ENCODE assay signal across 10 cellular contexts in the genomic region with DNA sequence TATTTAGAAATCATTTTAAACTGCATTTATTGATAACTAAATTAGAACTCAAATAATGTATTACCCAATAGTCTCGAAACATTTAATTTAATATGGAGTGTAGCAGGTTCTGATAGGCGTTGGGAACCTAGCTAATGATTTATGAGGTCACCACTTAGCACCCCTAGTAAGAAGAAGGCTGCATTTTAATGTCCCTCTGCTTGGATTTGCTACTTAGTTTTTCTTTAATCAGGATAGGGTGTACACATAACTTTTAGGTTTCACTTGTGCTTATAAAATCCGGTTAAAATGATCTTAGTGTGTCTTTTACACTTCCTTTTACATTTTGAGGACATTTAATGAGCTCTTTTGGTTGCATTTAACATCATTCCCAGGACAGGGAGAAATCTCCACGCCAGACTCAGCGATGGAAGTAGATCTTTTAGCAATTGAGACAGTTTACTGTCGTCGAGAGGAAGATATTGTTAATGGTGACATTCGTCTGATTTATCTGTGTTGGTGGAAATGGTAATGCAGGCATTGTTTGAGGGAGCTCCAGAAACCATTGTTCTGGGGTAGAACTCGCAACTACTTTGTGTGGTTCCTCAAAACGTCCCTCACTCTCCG. TPM values are rescaled to one million over a fixed set of nuclear protein-coding genes. Genes with fewer than 3 reads are reported as not detected.
DNase-seq lines count a peak whose midpoint lies in the region; TF ChIP-seq lines count a peak whose summit lies in the region.
"Had no signal": no experiment of that assay in that cellular context is flagged by ENCODE, and none has a peak within 500 bp of the region (broad histone marks: within the 10 kb centered on the region; RNA-seq: fewer than 3 reads in every experiment).

No MANE protein-coding gene starts in this region.

- peak overlapping the region; percentile 10 for H3K4me3 Mint-ChIP-seq in activated T-helper 1 cell treated with anti-CD3 and anti-CD28 coated beads, Interleukin-12 subunit alpha, Interleukin-12 subunit beta, Interleukin-2, Interleukin-4 antibody, amounts not matched to agents 30 ng/mL and 10 ng/mL and 1 ng/mL, durations not matched to agents 14 hours and 24 hours and 36 hours

- TF ChIP-seq CTCF in BJ (IDR thresholded peaks at IDR 0.05; ENCODE audit: insufficient read depth, low read depth, low read length): no peak
- TF ChIP-seq CTCF in kidney epithelial cell (IDR thresholded peaks at IDR 0.05; ENCODE audit: insufficient read depth, low read length, poor library complexity, severe bottlenecking): no peak

- peaks cover 10% of the 10 kb centered on the region for H3K36me3 Mint-ChIP-seq in activated T-helper 1 cell treated with anti-CD3 and anti-CD28 coated beads, Interleukin-12 subunit alpha, Interleukin-12 subunit beta, Interleukin-2, Interleukin-4 antibody, amounts not matched to agents 30 ng/mL and 10 ng/mL and 1 ng/mL, durations not matched to agents 14 hours and 24 hours and 36 hours (ENCODE audit: low read depth)

- H3K4me1 Mint-ChIP-seq in activated T-helper 1 cell treated with anti-CD3 and anti-CD28 coated beads, Interleukin-12 subunit alpha, Interleukin-12 subunit beta, Interleukin-2, Interleukin-4 antibody, amounts not matched to agents 30 ng/mL and 10 ng/mL and 1 ng/mL, durations not matched to agents 14 hours and 24 hours and 36 hours (ENCODE audit: low read depth): peaks cover 42% of the 10 kb centered on the region

- peaks cover 86% of the 10 kb centered on the region for H3K27me3 Mint-ChIP-seq in activated T-helper 1 cell treated with anti-CD3 and anti-CD28 coated beads, Interleukin-12 subunit alpha, Interleukin-12 subunit beta, Interleukin-2, Interleukin-4 antibody, amounts not matched to agents 30 ng/mL and 10 ng/mL and 1 ng/mL, durations not matched to agents 14 hours and 24 hours and 36 hours (ENCODE audit: insufficient read depth)

- intact Hi-C loops in activated T-helper 1 cell treated with anti-CD3 and anti-CD28 coated beads, Interleukin-12 subunit alpha, Interleukin-12 subunit beta, Interleukin-2, Interleukin-4 antibody, amounts not matched to agents 30 ng/mL and 10 ng/mL and 1 ng/mL, durations not matched to agents 14 hours and 24 hours and 36 hours (cut with micrococcal nuclease): loop anchor here (1.0 to 10.0 kb wide), 3 partner anchors 9 to 636 kb away; partner anchors contain the start of gene ELOVL2

- peak overlapping the region; percentile 91 for H3K4me3 ChIP-seq in BJ (ENCODE audit: low read depth, low read length)
- peak overlapping the region; percentile 58 for H3K4me3 ChIP-seq in kidney epithelial cell (ENCODE audit: low read depth, low read length)

- H3K27me3 ChIP-seq in BJ (ENCODE audit: control insufficient read depth, insufficient read depth, low read length) (no peaks in the 10 kb centered on the region), kidney epithelial cell (ENCODE audit: control insufficient read depth, insufficient read depth, low read length) (peaks cover 43% of the 10 kb centered on the region)

- CTCF ChIA-PET in BJ (lab: Yijun Ruan, JAX): interaction anchor here (0.9 to 1.2 kb wide), 2 partner anchors 16 to 876 kb away, joined by 3 read pairs; no protein-coding TSS in a partner anchor
- CTCF ChIA-PET in HEK293T (lab: Yijun Ruan, JAX): interaction anchor here (1.4 kb wide), 1 partner anchor 14 kb away, joined by 3 read pairs; no protein-coding TSS in a partner anchor

- POLR2A ChIA-PET in BJ (lab: Charles Lee) (interaction anchor here (0.6 kb wide), 2 partner anchors 178 to 1005 kb away, joined by 3 read pairs; no protein-coding TSS in a partner anchor), HEK293T (lab: Yijun Ruan, JAX) (interaction anchor here (1.0 to 8.7 kb wide), 3 partner anchors 9 to 17 kb away, joined by 6 to 143 read pairs (median 11); no protein-coding TSS in a partner anchor)

- H3K9me3 Mint-ChIP-seq in activated T-helper 1 cell treated with anti-CD3 and anti-CD28 coated beads, Interleukin-12 subunit alpha, Interleukin-12 subunit beta, Interleukin-2, Interleukin-4 antibody, amounts not matched to agents 30 ng/mL and 10 ng/mL and 1 ng/mL, durations not matched to agents 14 hours and 24 hours and 36 hours: peaks cover 34% of the 10 kb centered on the region

- peak overlapping the region; percentile 75 for H3K27ac Mint-ChIP-seq in activated T-helper 1 cell treated with anti-CD3 and anti-CD28 coated beads, Interleukin-12 subunit alpha, Interleukin-12 subunit beta, Interleukin-2, Interleukin-4 antibody, amounts not matched to agents 30 ng/mL and 10 ng/mL and 1 ng/mL, durations not matched to agents 14 hours and 24 hours and 36 hours

- DNase-seq in BJ (ENCODE audit: low read depth) (no peak), HEK293T (ENCODE audit: extremely low spot score) (no peak), kidney epithelial cell (ENCODE audit: low read depth) (no peak), germinal center (ENCODE audit: low spot score) (no peak), NCI-H2029 treated with DMSO at 0.1 percent for 48 hours (lab: John Stamatoyannopoulos, UW) (no peak), NCI-H748 (lab: John Stamatoyannopoulos, UW; ENCODE audit: unreplicated experiment) (no peak)
- DNase-seq in activated T-helper 1 cell treated with anti-CD3 and anti-CD28 coated beads, Interleukin-12 subunit alpha, Interleukin-12 subunit beta, Interleukin-2, Interleukin-4 antibody, amounts not matched to agents 30 ng/mL and 10 ng/mL and 1 ng/mL, durations not matched to agents 14 hours and 24 hours and 36 hours (ENCODE audit: low spot score): no peak
- DNase-seq in effector CD8-positive, alpha-beta T cell (lab: John Stamatoyannopoulos, UW): no peak
- DNase-seq: DMS 273 treated with DMSO at 0.1 percent for 48 hours, NCI-H510A treated with DMSO at 0.1 percent for 48 hours had no signal

- H3K36me3 ChIP-seq in BJ (ENCODE audit: control insufficient read depth, insufficient read depth, low read length): peaks cover 8% of the 10 kb centered on the region
- no peaks in the 10 kb centered on the region for H3K36me3 ChIP-seq in kidney epithelial cell (ENCODE audit: control insufficient read depth, insufficient read depth, low read length)

TF ChIP-seq in HEK293T, 16 proteins besides CTCF, POLR2A, EP300 and RAD21:
- 0 out of 2 replicates have a peak, but pooled peaks have one; percentile 29 for TF ChIP-seq CTBP1 (IDR thresholded peaks at IDR 0.05; ENCODE audit: borderline replicate concordance)
- peak; percentile 87 for TF ChIP-seq PKNOX1 (IDR thresholded peaks at IDR 0.05)
- no peak for TF ChIP-seq FOXA1 (IDR thresholded peaks at IDR 0.05)
- TF ChIP-seq BHLHE40 (IDR thresholded peaks at IDR 0.05; ENCODE audit: borderline replicate concordance): no peak
- TF ChIP-seq FOXK2 (IDR thresholded peaks at IDR 0.05): no peak

RNA-seq across cellular contexts. Expression of gene TFAP2A, which starts 5.6 kb away (rescaled TPM):
- polyA plus RNA-seq in BJ (2011; rRNA removed): 12.6 and 14.0 TPM in 2 replicates
- polyA minus RNA-seq in BJ (2011; rRNA and poly(A)+ RNA removed): 8.0 and 11.0 TPM in 2 replicates
- total RNA-seq in activated T-helper 1 cell treated with anti-CD3 and anti-CD28 coated beads, Interleukin-12 subunit alpha, Interleukin-12 subunit beta, Interleukin-2, Interleukin-4 antibody, amounts not matched to agents 30 ng/mL and 10 ng/mL and 1 ng/mL, durations not matched to agents 14 hours and 24 hours and 36 hours: not detected in 2 replicates
- 8.8 and 11.2 TPM in 2 replicates for total RNA-seq in kidney epithelial cell
